ENCODE assay signal across 10 cellular contexts in genomic region chr19:3345850-3346460, GRCh38. TPM values are rescaled to one million over a fixed set of nuclear protein-coding genes. Genes with fewer than 3 reads are reported as not detected.
DNase-seq lines count a peak whose midpoint lies in the region; ATAC-seq and TF ChIP-seq lines count a peak whose summit lies in the region.
"Had no signal": no experiment of that assay in that cellular context is flagged by ENCODE, and none has a peak within 500 bp of the region (broad histone marks: within the 10 kb centered on the region; RNA-seq: fewer than 3 reads in every experiment).

No MANE protein-coding gene starts in this region.

- H3K27ac ChIP-seq in fibroblast of lung (ENCODE audit: insufficient read depth, low read length) (peak overlapping the region; percentile 58), tibial nerve (peak overlapping the region; percentile 68 to 94 (median 86))

- DNase-seq in adipocyte (ENCODE audit: low read depth) (no peak), fibroblast of lung (ENCODE audit: low read depth in 2 of 2) (no peak), omental fat pad (ENCODE audit: low spot score) (no peak), tibial nerve (ENCODE audit: low spot score in 2 of 2) (no peak), medulla oblongata (ENCODE audit: extremely low spot score) (no peak)
- DNase-seq: activated naive CD8-positive, alpha-beta T cell treated with anti-CD3 and anti-CD28 coated beads, Interleukin-2, amount 50 U/mL, for 24 hours; stimulated activated CD4-positive, alpha-beta T cell treated with anti-CD3 and anti-CD28 coated beads, Interleukin-1b, Interleukin-23, amount 100 ng/mL, for 48 hours had no signal

- no peak for TF ChIP-seq EP300 in tibial nerve (IDR thresholded peaks at IDR 0.05)

- H3K4me1 ChIP-seq in adipocyte (ENCODE audit: control insufficient read depth, insufficient read depth, low read length) = peaks cover 33% of the 10 kb centered on the region
- H3K4me1 ChIP-seq in fibroblast of lung (ENCODE audit: control insufficient read depth, extremely low read depth, insufficient read depth, low read length) = peaks cover 13% of the 10 kb centered on the region
- H3K4me1 ChIP-seq in tibial nerve = peaks cover 0 to 41% (median 21%) of the 10 kb centered on the region in 4 donors

- TF ChIP-seq POLR2A in tibial nerve (IDR thresholded peaks at IDR 0.05) = no peak

- H3K79me2 ChIP-seq in fibroblast of lung (ENCODE audit: control insufficient read depth, insufficient read depth, low read length) = no peaks in the 10 kb centered on the region

- no peak overlapping the region for H3K4me2 ChIP-seq in fibroblast of lung (ENCODE audit: extremely low read depth, insufficient read depth, low read length)

- WGBS in tibial nerve, 2 donors = 48 to 73% methylated on average over 12 to 15 of the region's 15 CpGs

- H4K20me1 ChIP-seq in fibroblast of lung (ENCODE audit: control insufficient read depth, extremely low read depth, insufficient read depth, low read length) = no peaks in the 10 kb centered on the region

- no peak overlapping the region for H3K4me3 ChIP-seq in adipocyte (ENCODE audit: low read length)
- no peak overlapping the region for H3K4me3 ChIP-seq in fibroblast of lung (replicated peaks in 1 of 4; ENCODE audit: control extremely low read depth in 1 of 4, insufficient read depth in 1 of 4, low read depth in 3 of 4, low read length in 4 of 4)
- no peak overlapping the region for H3K4me3 ChIP-seq in tibial nerve

- TF ChIP-seq CTCF in fibroblast of lung (conservative IDR thresholded peaks at IDR 0.05 in 1 of 2, IDR thresholded peaks at IDR 0.05 in 1 of 2; ENCODE audit: low read depth in 1 of 2, low read length in 2 of 2) (no peak), omental fat pad (IDR thresholded peaks at IDR 0.05) (no peak), tibial nerve (IDR thresholded peaks at IDR 0.05) (no peak)

- H3K27me3 ChIP-seq in adipocyte (replicated peaks; ENCODE audit: control insufficient read depth, insufficient read depth, low read length) = no peaks in the 10 kb centered on the region
- no peaks in the 10 kb centered on the region for H3K27me3 ChIP-seq in fibroblast of lung (ENCODE audit: control insufficient read depth, insufficient read depth, low read length)
- H3K27me3 ChIP-seq in tibial nerve = no peaks in the 10 kb centered on the region

- peak overlapping the region; percentile 36 for H2AFZ ChIP-seq in fibroblast of lung (ENCODE audit: low read length)

- ATAC-seq in omental fat pad (ENCODE audit: low FRiP score) (peak; percentile 1), HG02763 (IDR thresholded peaks at IDR 0.05; ENCODE audit: unreplicated experiment) (no peak), GM21447 (IDR thresholded peaks at IDR 0.05; ENCODE audit: unreplicated experiment) (no peak), HG02938 (IDR thresholded peaks at IDR 0.05; ENCODE audit: unreplicated experiment) (no peak)
- ATAC-seq: activated naive CD8-positive, alpha-beta T cell treated with anti-CD3 and anti-CD28 coated beads, Interleukin-2, amount 50 U/mL, for 24 hours had no signal

- H3K9me3 ChIP-seq in adipocyte (ENCODE audit: control insufficient read depth, low read length) (no peaks in the 10 kb centered on the region), fibroblast of lung (ENCODE audit: control insufficient read depth, insufficient read depth, low read depth, low read length) (no peaks in the 10 kb centered on the region), tibial nerve (no peaks in the 10 kb centered on the region)

- no peaks in the 10 kb centered on the region for H3K36me3 ChIP-seq in adipocyte (ENCODE audit: control insufficient read depth, insufficient read depth, low read length, severe bottlenecking)
- no peaks in the 10 kb centered on the region for H3K36me3 ChIP-seq in fibroblast of lung (ENCODE audit: control insufficient read depth, insufficient read depth, low read length)
- no peaks in the 10 kb centered on the region for H3K36me3 ChIP-seq in tibial nerve

- H3K9ac ChIP-seq in adipocyte (ENCODE audit: low read length) (peak overlapping the region; percentile 78), fibroblast of lung (ENCODE audit: insufficient read depth, low read length) (no peak overlapping the region)

RNA-seq across cellular contexts. Expression of gene NFIC, which starts 20.4 kb away (rescaled TPM):
- total RNA-seq in fibroblast of lung = 34.9 and 66.4 TPM in 2 replicates
- 7.9 and 16.6 TPM in 2 replicates for polyA plus RNA-seq in fibroblast of lung
- polyA plus RNA-seq in fibroblast of lung (2012) = 89.7 and 117 TPM in 2 replicates
- 101 and 159 TPM in 2 replicates for polyA minus RNA-seq in fibroblast of lung (ENCODE audit: low replicate concordance)
- total RNA-seq in omental fat pad = 10 to 100 TPM; 55.7 to 84.5 (median 65.5) TPM
- total RNA-seq in tibial nerve = 100 to 1,000 TPM; 138 to 200 (median 160) TPM
